In the genomic region with DNA sequence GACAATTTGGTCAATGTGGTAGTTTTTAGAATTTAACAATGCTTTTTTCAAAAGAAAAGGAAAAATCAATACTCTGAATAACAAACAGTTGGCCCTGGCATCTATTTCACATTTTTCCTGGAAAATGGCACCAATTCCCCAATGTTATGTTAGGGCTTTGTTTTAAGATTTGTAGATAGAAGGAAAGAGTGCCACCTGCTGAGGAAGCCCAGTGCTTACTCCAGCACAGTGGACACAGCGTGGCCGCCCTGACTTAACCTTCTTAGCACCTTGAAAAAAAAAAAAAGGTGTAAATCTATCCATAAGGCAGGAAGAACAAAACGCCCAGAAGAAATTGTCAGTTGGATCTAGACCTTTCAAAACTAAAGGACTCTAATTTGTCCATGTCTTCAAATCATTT, we compare ENCODE assay signal across 13 cellular contexts.
DNase-seq lines count a peak whose midpoint lies in the region; ATAC-seq, FAIRE-seq and TF ChIP-seq lines count a peak whose summit lies in the region.
"Had no signal": no experiment of that assay in that cellular context is flagged by ENCODE, and none has a peak within 500 bp of the region (broad histone marks: within the 10 kb centered on the region; RNA-seq: fewer than 3 reads in every experiment).

No MANE protein-coding gene starts in this region.

- POLR2A ChIA-PET in activated CD8-positive, alpha-beta T cell treated with anti-CD3 and anti-CD28 coated beads for 36 hours (lab: Charles Lee), result no interaction called here
- POLR2A ChIA-PET in activated CD8-positive, alpha-beta T cell treated with anti-CD3 and anti-CD28 coated beads, Interleukin-2, amount 10 ng/mL, durations not matched to agents 7 days and 5 days (lab: Charles Lee), result no interaction called here

- H3K4me3 Mint-ChIP-seq in activated CD8-positive, alpha-beta T cell treated with anti-CD3 and anti-CD28 coated beads for 36 hours, result no peak overlapping the region
- no peak overlapping the region for H3K4me3 Mint-ChIP-seq in activated CD8-positive, alpha-beta T cell treated with anti-CD3 and anti-CD28 coated beads, Interleukin-2, amount 10 ng/mL, durations not matched to agents 7 days and 5 days
- H3K4me3 Mint-ChIP-seq: dendritic cell treated with granulocyte-macrophage colony-stimulating factor and Interleukin-4, amounts not matched to agents 40 ng/mL and 50 ng/mL, for 4 days had no signal

- DNase-seq in activated CD8-positive, alpha-beta T cell treated with anti-CD3 and anti-CD28 coated beads for 36 hours, result peak; percentile 2
- no peak for DNase-seq in activated CD8-positive, alpha-beta T cell treated with anti-CD3 and anti-CD28 coated beads, Interleukin-2, amount 10 ng/mL, durations not matched to agents 7 days and 5 days
- DNase-seq in SJCRH30, result peak; percentile 3 to 29
- DNase-seq in keratinocyte (ENCODE audit: low read depth, low spot score), result no peak
- DNase-seq in transverse colon, result peak; percentile 28
- DNase-seq in cerebellum (ENCODE audit: low spot score), result no peak
- DNase-seq in activated CD4-positive, alpha-beta T cell treated with anti-CD3 and anti-CD28 coated beads, Interleukin-2, amount 50 U/mL, for 4 hours, result no peak
- DNase-seq in activated CD8-positive, alpha-beta memory T cell treated with anti-CD3 and anti-CD28 coated beads, Interleukin-2, amount 50 U/mL, for 4 hours, result no peak
- DNase-seq: activated effector memory CD4-positive, alpha-beta T cell treated with Interleukin-2 at 50 U/mL for 16 hours; IMR-90 had no signal

- H3K79me2 ChIP-seq in keratinocyte (ENCODE audit: control insufficient read depth, insufficient read depth, low read length), result no peaks in the 10 kb centered on the region

- H3K27me3 ChIP-seq in SJCRH30 (no peaks in the 10 kb centered on the region), keratinocyte (ENCODE audit: control insufficient read depth, extremely low read depth, insufficient read depth, low read length) (no peaks in the 10 kb centered on the region), transverse colon (no peaks in the 10 kb centered on the region)
- H3K27me3 ChIP-seq: neutrophil, vagina had no signal

- no peaks in the 10 kb centered on the region for H4K20me1 ChIP-seq in keratinocyte (ENCODE audit: control insufficient read depth, extremely low read depth, insufficient read depth, low read length)

- no peak for FAIRE-seq in keratinocyte (lab: Jason Lieb, UNC)

- H3K4me2 ChIP-seq in keratinocyte (ENCODE audit: control insufficient read depth, extremely low read depth, insufficient read depth, low read depth, low read length), result no peak overlapping the region

- H3K4me1 ChIP-seq in SJCRH30, result no peaks in the 10 kb centered on the region
- H3K4me1 ChIP-seq in keratinocyte (ENCODE audit: control insufficient read depth, extremely low read depth, insufficient read depth, low read length), result no peaks in the 10 kb centered on the region
- H3K4me1 ChIP-seq in transverse colon, result no peaks in the 10 kb centered on the region
- H3K4me1 ChIP-seq: vagina had no signal

- H3K27ac Mint-ChIP-seq in activated CD8-positive, alpha-beta T cell treated with anti-CD3 and anti-CD28 coated beads for 36 hours, result no peak overlapping the region
- no peak overlapping the region for H3K27ac Mint-ChIP-seq in activated CD8-positive, alpha-beta T cell treated with anti-CD3 and anti-CD28 coated beads, Interleukin-2, amount 10 ng/mL, durations not matched to agents 7 days and 5 days
- H3K27ac Mint-ChIP-seq: dendritic cell treated with granulocyte-macrophage colony-stimulating factor and Interleukin-4, amounts not matched to agents 40 ng/mL and 50 ng/mL, for 4 days had no signal

- no peaks in the 10 kb centered on the region for H3K9me1 ChIP-seq in keratinocyte (ENCODE audit: control insufficient read depth, extremely low read depth, insufficient read depth, low read length)

- intact Hi-C loops in activated CD8-positive, alpha-beta T cell treated with anti-CD3 and anti-CD28 coated beads for 36 hours (cut with micrococcal nuclease), result no loop called here
- intact Hi-C loops in transverse colon (cut with DNase I; ENCODE audit: low total_unique reads), result no loop called here

- no peaks in the 10 kb centered on the region for H3K4me1 Mint-ChIP-seq in activated CD8-positive, alpha-beta T cell treated with anti-CD3 and anti-CD28 coated beads for 36 hours (ENCODE audit: low read depth)
- H3K4me1 Mint-ChIP-seq in activated CD8-positive, alpha-beta T cell treated with anti-CD3 and anti-CD28 coated beads, Interleukin-2, amount 10 ng/mL, durations not matched to agents 7 days and 5 days (ENCODE audit: low read depth), result no peaks in the 10 kb centered on the region

- 17 to 41% methylated on average over 3 of the region's 3 CpGs for WGBS in transverse colon (ENCODE audit: low coverage in 1 of 2), 2 donors

- no peak overlapping the region for H3K9ac ChIP-seq in keratinocyte (ENCODE audit: control insufficient read depth, extremely low read depth, insufficient read depth, low read length)

- H3K27ac ChIP-seq in SJCRH30 (no peak overlapping the region), keratinocyte (ENCODE audit: control insufficient read depth, insufficient read depth, low read length) (no peak overlapping the region), transverse colon (no peak overlapping the region)
- H3K27ac ChIP-seq: neutrophil, vagina had no signal

- no peak for TF ChIP-seq CTCF in activated CD8-positive, alpha-beta T cell treated with anti-CD3 and anti-CD28 coated beads for 36 hours (IDR thresholded peaks at IDR 0.05)
- TF ChIP-seq CTCF in keratinocyte (optimal IDR thresholded peaks at IDR 0.05 in 1 of 3, IDR thresholded peaks at IDR 0.05 in 1 of 3, conservative IDR thresholded peaks at IDR 0.05 in 1 of 3; ENCODE audit: extremely low read depth in 1 of 3, insufficient read depth in 2 of 3, low read length in 3 of 3) (peak in 2 of 3 experiments; percentile 57 to 58), transverse colon (IDR thresholded peaks at IDR 0.05) (peak; percentile 21 to 49 (median 40))

- in situ Hi-C loops in transverse colon (cut with MboI; ENCODE audit: low pct_ligation_motif_present in 1 of 4, low pct_unique_long_range_greater_than_20kb in 1 of 4, low sequenced_read_pairs in 3 of 4), result loop anchor here in 1 of 4 donors (25.0 kb wide), 1 partner anchor 901 kb away; a partner anchor contains a TSS

- H3K27me3 Mint-ChIP-seq in activated CD8-positive, alpha-beta T cell treated with anti-CD3 and anti-CD28 coated beads for 36 hours, result no peaks in the 10 kb centered on the region
- no peaks in the 10 kb centered on the region for H3K27me3 Mint-ChIP-seq in activated CD8-positive, alpha-beta T cell treated with anti-CD3 and anti-CD28 coated beads, Interleukin-2, amount 10 ng/mL, durations not matched to agents 7 days and 5 days (ENCODE audit: low read depth)
- H3K27me3 Mint-ChIP-seq: dendritic cell treated with granulocyte-macrophage colony-stimulating factor and Interleukin-4, amounts not matched to agents 40 ng/mL and 50 ng/mL, for 4 days had no signal

- no peak for TF ChIP-seq EP300 in transverse colon (IDR thresholded peaks at IDR 0.05; ENCODE audit: low read depth)

- H3K9me3 ChIP-seq in SJCRH30 (replicated peaks) (no peaks in the 10 kb centered on the region), keratinocyte (ENCODE audit: control insufficient read depth, low read depth, low read length) (no peaks in the 10 kb centered on the region), transverse colon (no peaks in the 10 kb centered on the region)
- H3K9me3 ChIP-seq: neutrophil, vagina had no signal

- H3K36me3 Mint-ChIP-seq in activated CD8-positive, alpha-beta T cell treated with anti-CD3 and anti-CD28 coated beads for 36 hours (ENCODE audit: low read depth), result no peaks in the 10 kb centered on the region
- no peaks in the 10 kb centered on the region for H3K36me3 Mint-ChIP-seq in activated CD8-positive, alpha-beta T cell treated with anti-CD3 and anti-CD28 coated beads, Interleukin-2, amount 10 ng/mL, durations not matched to agents 7 days and 5 days (ENCODE audit: low read depth)

- TF ChIP-seq POLR2A in transverse colon (IDR thresholded peaks at IDR 0.05), result no peak

- dilution Hi-C loops in keratinocyte (cut with MboI; ENCODE audit: extremely low pct_ligation_motif_present, low sequenced_read_pairs), result no loop called here

- ATAC-seq in activated CD8-positive, alpha-beta T cell treated with anti-CD3 and anti-CD28 coated beads for 36 hours, result no peak
- ATAC-seq in activated CD8-positive, alpha-beta T cell treated with anti-CD3 and anti-CD28 coated beads, Interleukin-2, amount 10 ng/mL, durations not matched to agents 7 days and 5 days, result no peak

- CTCF ChIA-PET in activated CD8-positive, alpha-beta T cell treated with anti-CD3 and anti-CD28 coated beads for 36 hours (lab: Charles Lee), result no interaction called here
- CTCF ChIA-PET in activated CD8-positive, alpha-beta T cell treated with anti-CD3 and anti-CD28 coated beads, Interleukin-2, amount 10 ng/mL, durations not matched to agents 7 days and 5 days (lab: Charles Lee), result no interaction called here

- H2AFZ ChIP-seq in keratinocyte (ENCODE audit: control insufficient read depth, low read length), result no peak overlapping the region

- H3K9me3 Mint-ChIP-seq in activated CD8-positive, alpha-beta T cell treated with anti-CD3 and anti-CD28 coated beads for 36 hours, result peaks cover 4% of the 10 kb centered on the region
- H3K9me3 Mint-ChIP-seq in activated CD8-positive, alpha-beta T cell treated with anti-CD3 and anti-CD28 coated beads, Interleukin-2, amount 10 ng/mL, durations not matched to agents 7 days and 5 days (ENCODE audit: insufficient read depth), result peaks cover 7% of the 10 kb centered on the region

- H3K36me3 ChIP-seq in SJCRH30, result no peaks in the 10 kb centered on the region
- no peaks in the 10 kb centered on the region for H3K36me3 ChIP-seq in keratinocyte (ENCODE audit: control insufficient read depth in 2 of 2, extremely low read depth in 1 of 2, insufficient read depth in 2 of 2, low read length in 2 of 2)
- H3K36me3 ChIP-seq in transverse colon, result no peaks in the 10 kb centered on the region
- H3K36me3 ChIP-seq: neutrophil, vagina had no signal

- H3K4me3 ChIP-seq in SJCRH30 (no peak overlapping the region), keratinocyte (ENCODE audit: control insufficient read depth in 2 of 3, extremely low read depth in 1 of 3, insufficient read depth in 2 of 3, low read depth in 1 of 3, low read length in 3 of 3) (no peak overlapping the region), transverse colon (no peak overlapping the region)
- H3K4me3 ChIP-seq: vagina had no signal

Comparison
In these comparisons a context has a peak if more than half of its experiments do, and no peak if none do; other contexts are left out.
1. DNase-seq: peak in activated CD8-positive, alpha-beta T cell treated with anti-CD3 and anti-CD28 coated beads for 36 hours (single experiment), SJCRH30 (2 of 2) and transverse colon (single experiment); none in activated CD8-positive, alpha-beta T cell treated with anti-CD3 and anti-CD28 coated beads, Interleukin-2, amount 10 ng/mL, durations not matched to agents 7 days and 5 days (single experiment), keratinocyte (single experiment), cerebellum (single experiment), activated CD4-positive, alpha-beta T cell treated with anti-CD3 and anti-CD28 coated beads, Interleukin-2, amount 50 U/mL, for 4 hours (0 of 2) and activated CD8-positive, alpha-beta memory T cell treated with anti-CD3 and anti-CD28 coated beads, Interleukin-2, amount 50 U/mL, for 4 hours (single experiment).